ENCODE assay signal across 17 cellular contexts in genomic region chr3:177772908-177773557, GRCh38.
DNase-seq lines count a peak whose midpoint lies in the region; ATAC-seq and TF ChIP-seq lines count a peak whose summit lies in the region.
"Had no signal": no experiment of that assay in that cellular context is flagged by ENCODE, and none has a peak within 500 bp of the region (broad histone marks: within the 10 kb centered on the region; RNA-seq: fewer than 3 reads in every experiment).

No MANE protein-coding gene starts in this region.

- intact Hi-C loops in activated B cell treated with CpG ODN at 0.5 μM for 24 hours (cut with micrococcal nuclease) = loop anchor here (10.0 kb wide), 1 partner anchor 488 kb away; no protein-coding TSS in a partner anchor
- intact Hi-C loops in activated naive CD4-positive, alpha-beta T cell treated with anti-CD3 and anti-CD28 coated beads for 36 hours (cut with micrococcal nuclease) = no loop called here

- H3K4me3 Mint-ChIP-seq in activated B cell treated with CpG ODN at 0.5 μM for 24 hours = no peak overlapping the region
- H3K4me3 Mint-ChIP-seq in activated naive CD4-positive, alpha-beta T cell treated with anti-CD3 and anti-CD28 coated beads for 36 hours = no peak overlapping the region
- H3K4me3 Mint-ChIP-seq: activated CD4-positive, alpha-beta T cell treated with anti-CD3 and anti-CD28 coated beads, Interleukin-2, amount 10 ng/mL, durations not matched to agents 24 days and 14 days had no signal

- H3K4me1 Mint-ChIP-seq in activated B cell treated with CpG ODN at 0.5 μM for 24 hours = peaks cover 13% of the 10 kb centered on the region
- peaks cover 3% of the 10 kb centered on the region for H3K4me1 Mint-ChIP-seq in activated naive CD4-positive, alpha-beta T cell treated with anti-CD3 and anti-CD28 coated beads for 36 hours (ENCODE audit: low read depth)

- ATAC-seq in activated B cell treated with CpG ODN at 0.5 μM for 24 hours (ENCODE audit: low read depth) = peak; percentile 77
- ATAC-seq: A549, psoas muscle had no signal

- H3K9me3 Mint-ChIP-seq in activated B cell treated with CpG ODN at 0.5 μM for 24 hours = peaks cover 6% of the 10 kb centered on the region
- peaks cover 10% of the 10 kb centered on the region for H3K9me3 Mint-ChIP-seq in activated naive CD4-positive, alpha-beta T cell treated with anti-CD3 and anti-CD28 coated beads for 36 hours

- H3K27ac ChIP-seq in subcutaneous abdominal adipose tissue (ENCODE audit: low read depth, low read length) = peak overlapping the region; percentile 7
- H3K27ac ChIP-seq: A549, psoas muscle, SK-N-MC had no signal

- peak; percentile 46 for DNase-seq in NCI-H2107 treated with DMSO at 0.1 percent for 48 hours (lab: John Stamatoyannopoulos, UW; ENCODE audit: unreplicated experiment)
- DNase-seq in NCI-H2107 (lab: John Stamatoyannopoulos, UW) = no peak
- peak; percentile 7 for DNase-seq in NB4 (ENCODE audit: low read depth)
- no peak for DNase-seq in activated B cell treated with CpG ODN at 0.5 μM for 24 hours
- no peak for DNase-seq in activated naive CD4-positive, alpha-beta T cell treated with anti-CD3 and anti-CD28 coated beads for 36 hours
- DNase-seq in GM03348 (ENCODE audit: low spot score) = no peak
- DNase-seq in MG63 = no peak
- DNase-seq: activated CD4-positive, alpha-beta T cell treated with anti-CD3 and anti-CD28 coated beads, Interleukin-2, amount 10 ng/mL, durations not matched to agents 24 days and 14 days; activated effector memory CD4-positive, alpha-beta T cell treated with Interleukin-2 at 50 U/mL for 16 hours; caudate nucleus; erythroblast; mesendoderm; psoas muscle; substantia nigra had no signal

- peaks cover 0 to 6% (median 4%) of the 10 kb centered on the region in 5 donors for H3K9me3 ChIP-seq in subcutaneous abdominal adipose tissue (ENCODE audit: control insufficient read depth in 5 of 5, low read length in 5 of 5)
- H3K9me3 ChIP-seq in MG63 = peaks cover 14% of the 10 kb centered on the region
- H3K9me3 ChIP-seq: A549 had no signal

- H3K4me3 ChIP-seq in NB4 (ENCODE audit: low read depth, low read length) (no peak overlapping the region), subcutaneous abdominal adipose tissue (ENCODE audit: low read depth in 1 of 5, low read length in 5 of 5) (no peak overlapping the region), MG63 (no peak overlapping the region)
- H3K4me3 ChIP-seq: A549, psoas muscle, SK-N-MC had no signal

- no peaks in the 10 kb centered on the region for H3K36me3 Mint-ChIP-seq in activated B cell treated with CpG ODN at 0.5 μM for 24 hours (ENCODE audit: low read depth)
- no peaks in the 10 kb centered on the region for H3K36me3 Mint-ChIP-seq in activated naive CD4-positive, alpha-beta T cell treated with anti-CD3 and anti-CD28 coated beads for 36 hours (ENCODE audit: low read depth)

- no peak overlapping the region for H3K27ac Mint-ChIP-seq in activated B cell treated with CpG ODN at 0.5 μM for 24 hours
- H3K27ac Mint-ChIP-seq in activated naive CD4-positive, alpha-beta T cell treated with anti-CD3 and anti-CD28 coated beads for 36 hours = no peak overlapping the region
- H3K27ac Mint-ChIP-seq: activated CD4-positive, alpha-beta T cell treated with anti-CD3 and anti-CD28 coated beads, Interleukin-2, amount 10 ng/mL, durations not matched to agents 24 days and 14 days had no signal

- TF ChIP-seq POLR2A in NB4 (IDR thresholded peaks at IDR 0.05; ENCODE audit: extremely low read depth, insufficient read length) = no peak

- H3K4me1 ChIP-seq in subcutaneous abdominal adipose tissue (ENCODE audit: control insufficient read depth in 5 of 5, insufficient read depth in 5 of 5, low read length in 5 of 5) = peaks cover 4 to 44% (median 36%) of the 10 kb centered on the region in 5 donors

- TF ChIP-seq CTCF in NB4 (IDR thresholded peaks at IDR 0.05; ENCODE audit: low read depth, low read length) (no peak), activated B cell treated with CpG ODN at 0.5 μM for 24 hours (IDR thresholded peaks at IDR 0.05) (no peak)

- H3K9ac ChIP-seq in subcutaneous abdominal adipose tissue (ENCODE audit: low read length in 5 of 5) = no peak overlapping the region

- POLR2A ChIA-PET in activated B cell treated with CpG ODN at 0.5 μM for 24 hours (lab: Charles Lee) = interaction anchor here (1.5 kb wide), 1 partner anchor 8 kb away, joined by 3 read pairs; no protein-coding TSS in a partner anchor

- CTCF ChIA-PET in activated B cell treated with CpG ODN at 0.5 μM for 24 hours (lab: Charles Lee) = no interaction called here
- CTCF ChIA-PET in activated naive CD4-positive, alpha-beta T cell treated with anti-CD3 and anti-CD28 coated beads for 36 hours (lab: Charles Lee) = no interaction called here

- H3K27me3 Mint-ChIP-seq in activated B cell treated with CpG ODN at 0.5 μM for 24 hours = no peaks in the 10 kb centered on the region
- H3K27me3 Mint-ChIP-seq in activated naive CD4-positive, alpha-beta T cell treated with anti-CD3 and anti-CD28 coated beads for 36 hours (ENCODE audit: low read depth) = no peaks in the 10 kb centered on the region
- H3K27me3 Mint-ChIP-seq: activated CD4-positive, alpha-beta T cell treated with anti-CD3 and anti-CD28 coated beads, Interleukin-2, amount 10 ng/mL, durations not matched to agents 24 days and 14 days had no signal

- H3K27me3 ChIP-seq in subcutaneous abdominal adipose tissue (ENCODE audit: control insufficient read depth in 5 of 5, insufficient read depth in 4 of 5, low read length in 5 of 5) = no peaks in the 10 kb centered on the region
- no peaks in the 10 kb centered on the region for H3K27me3 ChIP-seq in MG63

- H3K36me3 ChIP-seq in subcutaneous abdominal adipose tissue (ENCODE audit: control insufficient read depth in 5 of 5, insufficient read depth in 5 of 5, low read length in 5 of 5) (no peaks in the 10 kb centered on the region), MG63 (no peaks in the 10 kb centered on the region)

Comparison
In these comparisons a context has a peak if more than half of its experiments do, and no peak if none do; other contexts are left out.
1. DNase-seq: peak in NCI-H2107 treated with DMSO at 0.1 percent for 48 hours (single experiment) and NB4 (single experiment); none in NCI-H2107 (single experiment), activated B cell treated with CpG ODN at 0.5 μM for 24 hours (single experiment), activated naive CD4-positive, alpha-beta T cell treated with anti-CD3 and anti-CD28 coated beads for 36 hours (single experiment), GM03348 (single experiment) and MG63 (single experiment).